8 cellular contexts compared by ENCODE assay signal in the genomic region with DNA sequence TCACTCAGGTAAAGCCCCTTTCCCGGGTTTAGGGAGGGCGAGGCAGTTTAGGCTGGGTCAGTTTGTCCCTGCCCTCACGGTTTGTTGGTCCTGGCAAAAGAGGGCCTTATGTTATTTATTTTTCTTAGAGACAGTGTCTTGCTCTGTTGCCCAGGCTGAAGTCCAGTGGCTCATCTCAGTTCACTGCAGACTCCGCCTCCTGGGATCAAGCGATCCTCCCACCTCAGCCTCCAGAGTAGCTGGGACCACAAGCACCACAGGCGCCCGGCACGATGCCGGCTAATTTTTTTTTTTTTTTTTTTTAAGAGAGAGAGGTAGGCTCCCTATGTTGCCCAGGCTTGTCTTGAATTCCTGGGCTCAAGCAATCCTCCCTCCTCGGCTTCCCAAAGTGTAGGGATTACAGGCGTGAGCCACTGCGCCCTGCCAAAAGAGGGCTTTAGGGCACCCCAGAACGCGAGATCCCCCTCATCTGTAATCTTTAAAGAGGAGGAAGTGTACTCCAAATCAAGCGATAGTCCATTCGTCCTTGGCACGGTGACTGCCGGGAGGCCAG. TPM values are rescaled to one million over a fixed set of nuclear protein-coding genes. Genes with fewer than 3 reads are reported as not detected.
DNase-seq lines count a peak whose midpoint lies in the region; ATAC-seq and TF ChIP-seq lines count a peak whose summit lies in the region.

No MANE protein-coding gene starts in this region.

- H3K4me2 ChIP-seq in hepatocyte (peak overlapping the region; percentile 82), smooth muscle cell (peak overlapping the region; percentile 90)

- peak overlapping the region; percentile 97 for H3K27ac ChIP-seq in hepatocyte
- H3K27ac ChIP-seq in smooth muscle cell (ENCODE audit: low read depth): peak overlapping the region; percentile 89

- H3K4me1 ChIP-seq in hepatocyte (ENCODE audit: insufficient read depth) (no peaks in the 10 kb centered on the region), smooth muscle cell (ENCODE audit: low read depth) (peaks cover 7% of the 10 kb centered on the region)

- DNase-seq in Caki2 (ENCODE audit: low read depth) (peak; percentile 67), hepatocyte (ENCODE audit: low spot score) (peak; percentile 17), smooth muscle cell (lab: John Stamatoyannopoulos, UW; ENCODE audit: unreplicated experiment) (no peak), NK-92 (lab: John Stamatoyannopoulos, UW; ENCODE audit: unreplicated experiment) (no peak), superior temporal gyrus (ENCODE audit: extremely low spot score) (no peak), omental fat pad (ENCODE audit: low spot score) (no peak)

- 47% methylated on average over 18 of the region's 18 CpGs for WGBS in hepatocyte (ENCODE audit: low lambda C conversion rate, missing lambda C conversion rate)
- 39% methylated on average over 18 of the region's 18 CpGs for WGBS in smooth muscle cell (ENCODE audit: low lambda C conversion rate)

- H3K79me2 ChIP-seq in hepatocyte (peaks cover 23% of the 10 kb centered on the region), smooth muscle cell (ENCODE audit: low read depth) (peaks cover 28% of the 10 kb centered on the region)

- no peak for TF ChIP-seq CTCF in hepatocyte (IDR thresholded peaks at IDR 0.05; ENCODE audit: poor library complexity)
- TF ChIP-seq CTCF in smooth muscle cell (IDR thresholded peaks at IDR 0.05; ENCODE audit: borderline replicate concordance, insufficient read depth, poor library complexity, severe bottlenecking): no peak
- no peak for TF ChIP-seq CTCF in omental fat pad (IDR thresholded peaks at IDR 0.05)

- H3K36me3 ChIP-seq in hepatocyte (replicated peaks; ENCODE audit: insufficient read depth, low read depth) (no peaks in the 10 kb centered on the region), smooth muscle cell (ENCODE audit: low read depth) (peaks cover 8% of the 10 kb centered on the region)

- H3K4me3 ChIP-seq in hepatocyte (peak overlapping the region; percentile 38), smooth muscle cell (peak overlapping the region; percentile 80)

- H4K20me1 ChIP-seq in hepatocyte (ENCODE audit: insufficient read depth, poor library complexity, severe bottlenecking) (no peaks in the 10 kb centered on the region), smooth muscle cell (ENCODE audit: low read depth) (no peaks in the 10 kb centered on the region)

- H3K36me3 Mint-ChIP-seq in activated naive CD4-positive, alpha-beta T cell treated with anti-CD3 and anti-CD28 coated beads, Interleukin-2, amount 50 U/mL, for 24 hours: peaks cover 4% of the 10 kb centered on the region

- no peaks in the 10 kb centered on the region for H3K9me2 ChIP-seq in hepatocyte (replicated peaks; ENCODE audit: insufficient read depth)

- H3K9me3 ChIP-seq in hepatocyte (ENCODE audit: low read depth) (no peaks in the 10 kb centered on the region), smooth muscle cell (replicated peaks; ENCODE audit: low read depth) (no peaks in the 10 kb centered on the region)

- in situ Hi-C loops in Caki2 (cut with HindIII; ENCODE audit: low pct_unique_long_range_greater_than_20kb, low sequenced_read_pairs): no loop called here

- no peaks in the 10 kb centered on the region for H3F3A ChIP-seq in smooth muscle cell (ENCODE audit: low read depth)

- H2AFZ ChIP-seq in hepatocyte (peak overlapping the region; percentile 80), smooth muscle cell (ENCODE audit: low read depth) (peak overlapping the region; percentile 98)

- H3K4me1 Mint-ChIP-seq in activated naive CD4-positive, alpha-beta T cell treated with anti-CD3 and anti-CD28 coated beads, Interleukin-2, amount 50 U/mL, for 24 hours: peaks cover 31% of the 10 kb centered on the region

- ATAC-seq in HG02885 (IDR thresholded peaks at IDR 0.05; ENCODE audit: poor library complexity, unreplicated experiment): peak; percentile 10
- no peak for ATAC-seq in omental fat pad (ENCODE audit: low FRiP score)

- H3K27me3 ChIP-seq in hepatocyte (no peaks in the 10 kb centered on the region), smooth muscle cell (ENCODE audit: low read depth) (peaks cover 8% of the 10 kb centered on the region)

- H3K9me3 Mint-ChIP-seq in activated naive CD4-positive, alpha-beta T cell treated with anti-CD3 and anti-CD28 coated beads, Interleukin-2, amount 50 U/mL, for 24 hours: no peaks in the 10 kb centered on the region

- H3K9ac ChIP-seq in smooth muscle cell (ENCODE audit: low read depth): peak overlapping the region; percentile 85

- peak overlapping the region; percentile 97 for H3K27ac Mint-ChIP-seq in activated naive CD4-positive, alpha-beta T cell treated with anti-CD3 and anti-CD28 coated beads, Interleukin-2, amount 50 U/mL, for 24 hours

- peaks cover 3% of the 10 kb centered on the region for H3K27me3 Mint-ChIP-seq in activated naive CD4-positive, alpha-beta T cell treated with anti-CD3 and anti-CD28 coated beads, Interleukin-2, amount 50 U/mL, for 24 hours

- H3K4me3 Mint-ChIP-seq in activated naive CD4-positive, alpha-beta T cell treated with anti-CD3 and anti-CD28 coated beads, Interleukin-2, amount 50 U/mL, for 24 hours: peak overlapping the region; percentile 94

RNA-seq across cellular contexts. Expression of a gene that starts 0.6 kb away (rescaled TPM):
- 18.4 TPM in 2 replicates for total RNA-seq in Caki2 (2014; rRNA removed; shearing (Covaris generic); ENCODE audit: low replicate concordance)
- total RNA-seq in hepatocyte (14.8 and 15.8 TPM in 2 replicates), smooth muscle cell (17.5 and 22.4 TPM in 2 replicates), omental fat pad (10 to 100 TPM; 12.4 to 25.2 (median 14.7) TPM)
- polyA plus RNA-seq in hepatocyte (13.4 and 14.5 TPM in 2 replicates), smooth muscle cell (14.9 and 16.5 TPM in 2 replicates)

Comparison
In these comparisons a context has a peak if more than half of its experiments do, and no peak if none do; other contexts are left out.
1. DNase-seq: peak in Caki2 (single experiment) and hepatocyte (single experiment); none in smooth muscle cell (single experiment), NK-92 (single experiment), superior temporal gyrus (single experiment) and omental fat pad (single experiment).